ENCODE assay signal across 2 cellular contexts in genomic region chr12:92628476-92628875, GRCh38.
TF ChIP-seq lines count a peak whose summit lies in the region.

No MANE protein-coding gene starts in this region.

TF ChIP-seq in SK-N-SH, 30 proteins besides CTCF, POLR2A, EP300 and RAD21 (continued from another document):
- no peak for TF ChIP-seq EZH2phosphoT487 (IDR thresholded peaks at IDR 0.05; ENCODE audit: borderline replicate concordance, low read depth)

TF ChIP-seq in SK-N-SH treated with all-trans-retinoic acid at 6 μM for 48 hours, 23 proteins besides CTCF, POLR2A, EP300 and RAD21 (continued from another document):
- no peak for TF ChIP-seq TSHZ2 (CRISPR knock-in tag; IDR thresholded peaks at IDR 0.05)
